In genomic region chr20:49915118-49915379, GRCh38 we compare ENCODE assay signal across 1 cellular context.
A peak's percentile ranks its signal among the peaks of the same experiment; 100 is the strongest.
TF ChIP-seq lines count a peak whose summit lies in the region.

No MANE protein-coding gene starts in this region.

TF ChIP-seq in K562, 482 proteins besides CTCF, POLR2A, EP300 and RAD21 (continued from another document):
- TF ChIP-seq ZNF592 (IDR thresholded peaks at IDR 0.05) (no peak), ZNF347 (CRISPR knock-in tag; IDR thresholded peaks at IDR 0.05; ENCODE audit: low read depth) (no peak), THRAP3 (IDR thresholded peaks at IDR 0.05; ENCODE audit: borderline replicate concordance) (no peak), NONO (IDR thresholded peaks at IDR 0.05; ENCODE audit: low read depth in 2 of 2, low read length in 1 of 2) (peak in 1 of 2 experiments; percentile 82; a peak in 1 of 4 replicates), RBM34 (IDR thresholded peaks at IDR 0.05; ENCODE audit: borderline replicate concordance, insufficient read depth, low read length) (no peak), FOXK1 (CRISPR knock-in tag; IDR thresholded peaks at IDR 0.05; ENCODE audit: borderline replicate concordance) (peak; percentile 37; the same call in 1 of the 2 replicates), SMAD3 (CRISPR knock-in tag; conservative IDR thresholded peaks at IDR 0.05) (no peak), ZNF280B (CRISPR knock-in tag; IDR thresholded peaks at IDR 0.05) (no peak), HDAC1 (IDR thresholded peaks at IDR 0.05) (no peak), BDP1 (IDR thresholded peaks at IDR 0.05; ENCODE audit: insufficient read depth, insufficient read length) (no peak), ZNF217 (CRISPR knock-in tag; IDR thresholded peaks at IDR 0.05) (no peak), ZNF41 (CRISPR knock-in tag; conservative IDR thresholded peaks at IDR 0.05) (no peak), ELF1 (tag; IDR thresholded peaks at IDR 0.05) (no peak), IRF2 (CRISPR knock-in tag; IDR thresholded peaks at IDR 0.05) (no peak), HDAC8 (tag; IDR thresholded peaks at IDR 0.05) (no peak), NRF1 (conservative IDR thresholded peaks at IDR 0.05 in 1 of 2, IDR thresholded peaks at IDR 0.05 in 1 of 2) (no peak), ZHX1 (conservative IDR thresholded peaks at IDR 0.05; ENCODE audit: low read length) (no peak), ARID1B (IDR thresholded peaks at IDR 0.05) (no peak), ILF3 (IDR thresholded peaks at IDR 0.05; ENCODE audit: borderline replicate concordance) (no peak), TAF15 (IDR thresholded peaks at IDR 0.05; ENCODE audit: low read depth, low read length) (no peak), ZNF589 (CRISPR knock-in tag; IDR thresholded peaks at IDR 0.05; ENCODE audit: low read depth) (no peak), ZBTB33 (CRISPR knock-in tag; IDR thresholded peaks at IDR 0.05) (0 out of 2 replicates have a peak, but pooled peaks have one; percentile 11), MIER1 (IDR thresholded peaks at IDR 0.05; ENCODE audit: low read depth) (no peak), CC2D1A (IDR thresholded peaks at IDR 0.05) (no peak), RBM14 (IDR thresholded peaks at IDR 0.05; ENCODE audit: borderline replicate concordance, insufficient read depth, low read depth, low read length) (no peak), FOXK2 (conservative IDR thresholded peaks at IDR 0.05 in 1 of 2, IDR thresholded peaks at IDR 0.05 in 1 of 2; ENCODE audit: low read depth in 2 of 2) (no peak), HMG20B (CRISPR knock-in tag; IDR thresholded peaks at IDR 0.05) (no peak), ZNF134 (CRISPR knock-in tag; conservative IDR thresholded peaks at IDR 0.05) (no peak), TCF7 (IDR thresholded peaks at IDR 0.05; ENCODE audit: borderline replicate concordance) (no peak), SAFB (IDR thresholded peaks at IDR 0.05; ENCODE audit: borderline replicate concordance, low read depth, low read length) (no peak), ZBTB17 (CRISPR knock-in tag; IDR thresholded peaks at IDR 0.05) (no peak), ZNF444 (CRISPR knock-in tag; IDR thresholded peaks at IDR 0.05) (no peak), MYNN (IDR thresholded peaks at IDR 0.05) (no peak; the same call in 1 of the 2 replicates), MYNN (CRISPR knock-in tag; IDR thresholded peaks at IDR 0.05) (no peak), ATF1 (CRISPR knock-in tag; IDR thresholded peaks at IDR 0.05) (no peak), ATF1 (tag; IDR thresholded peaks at IDR 0.05) (no peak), E2F6 (IDR thresholded peaks at IDR 0.05; ENCODE audit: borderline replicate concordance in 1 of 2, extremely low read depth in 1 of 2, insufficient read depth in 1 of 2, insufficient read length in 1 of 2, low read depth in 1 of 2, low read length in 1 of 2, poor library complexity in 1 of 2, severe bottlenecking in 1 of 2) (no peak), ZNF133 (CRISPR knock-in tag; IDR thresholded peaks at IDR 0.05) (no peak), TCF7L2 (IDR thresholded peaks at IDR 0.05; ENCODE audit: low read depth, low read length) (no peak), ZSCAN29 (IDR thresholded peaks at IDR 0.05) (no peak), ZNF354B (CRISPR knock-in tag; IDR thresholded peaks at IDR 0.05) (no peak), TCF3 (CRISPR knock-in tag; IDR thresholded peaks at IDR 0.05) (no peak)
TF ChIP-seq in K562: peak in this region for 10.
